ENCODE assay signal across 12 cellular contexts in genomic region chr5:81006955-81007636, GRCh38. TPM values are rescaled to one million over a fixed set of nuclear protein-coding genes. Genes with fewer than 3 reads are reported as not detected.
DNase-seq lines count a peak whose midpoint lies in the region; ATAC-seq and TF ChIP-seq lines count a peak whose summit lies in the region.
"Had no signal": no experiment of that assay in that cellular context is flagged by ENCODE, and none has a peak within 500 bp of the region (broad histone marks: within the 10 kb centered on the region; RNA-seq: fewer than 3 reads in every experiment).

No MANE protein-coding gene starts in this region.

- H3K27ac ChIP-seq in Karpas-422 (ENCODE audit: low read length), result peak overlapping the region; percentile 23; the same call in 1 of the 2 replicates
- H3K27ac ChIP-seq in left lung, result no peak overlapping the region
- no peak overlapping the region for H3K27ac ChIP-seq in OCI-LY7 (ENCODE audit: low read depth, low read length, poor library complexity, severe bottlenecking)

- H3K36me3 ChIP-seq in Karpas-422 (ENCODE audit: insufficient read depth, low read length) (peaks cover 18% of the 10 kb centered on the region; the same call in 1 of the 2 replicates), left lung (no peaks in the 10 kb centered on the region), OCI-LY7 (ENCODE audit: insufficient read depth, low read length) (no peaks in the 10 kb centered on the region)

- H3K36me3 Mint-ChIP-seq in activated naive CD8-positive, alpha-beta T cell, result peaks cover 3% of the 10 kb centered on the region

- no TSS peak for BruUV-seq in OCI-LY7 (replicated peaks; lab: Mats Ljungman, UMichigan)

- TF ChIP-seq CTCF in left lung (IDR thresholded peaks at IDR 0.05) (no peak), OCI-LY7 (conservative IDR thresholded peaks at IDR 0.05; ENCODE audit: low read length) (no peak)

- peaks cover 83% of the 10 kb centered on the region for H3K4me1 Mint-ChIP-seq in activated naive CD8-positive, alpha-beta T cell (ENCODE audit: low read depth)

- H3K4me2 ChIP-seq in Karpas-422 (ENCODE audit: low read depth, low read length, poor library complexity, severe bottlenecking) (no peak overlapping the region), OCI-LY7 (ENCODE audit: low read length) (no peak overlapping the region)

- H3K27ac Mint-ChIP-seq in activated naive CD8-positive, alpha-beta T cell, result peak overlapping the region; percentile 93

- H3K9me3 Mint-ChIP-seq in activated naive CD8-positive, alpha-beta T cell (ENCODE audit: low read depth), result no peaks in the 10 kb centered on the region

- intact Hi-C loops in left lung (cut with DNase I), result no loop called here
- intact Hi-C loops in OCI-LY7 (cut with micrococcal nuclease; ENCODE audit: unreplicated experiment), result no loop called here

- H2AFZ ChIP-seq in Karpas-422 (ENCODE audit: low read length), result no peak overlapping the region
- H2AFZ ChIP-seq in OCI-LY7 (ENCODE audit: low read length), result no peak overlapping the region

- DNase-seq in Karpas-422 (no peak), left lung (no peak), OCI-LY7 (ENCODE audit: low spot score) (no peak), LoVo (ENCODE audit: low spot score) (no peak)
- DNase-seq in activated CD4-positive, alpha-beta T cell treated with anti-CD3 and anti-CD28 coated beads, Interleukin-2, amount 50 U/mL, for 4 hours, result peak; percentile 42 to 50
- DNase-seq in stimulated activated CD8-positive, alpha-beta memory T cell treated with anti-CD3 and anti-CD28 coated beads, Interleukin-4, amount 100 ng/mL, for 48 hours, result peak; percentile 43
- DNase-seq: DMS79 treated with DMSO at 0.1 percent for 48 hours, head of caudate nucleus, NCI-H2171, retina had no signal

- H3K9me3 ChIP-seq in Karpas-422 (ENCODE audit: low read length) (no peaks in the 10 kb centered on the region), left lung (no peaks in the 10 kb centered on the region), OCI-LY7 (ENCODE audit: low read length) (no peaks in the 10 kb centered on the region)

- H3K4me3 ChIP-seq in Karpas-422 (ENCODE audit: low read length), result no peak overlapping the region
- H3K4me3 ChIP-seq in left lung, result no peak overlapping the region
- H3K4me3 ChIP-seq in OCI-LY7 (ENCODE audit: low read depth, low read length, poor library complexity, severe bottlenecking), result no peak overlapping the region

- H3K9ac ChIP-seq in Karpas-422 (ENCODE audit: low read length), result no peak overlapping the region

- CTCF ChIA-PET in OCI-LY7 (lab: Charles Lee; ENCODE audit: unreplicated experiment), result no interaction called here

- ATAC-seq in left lung (no peak), GM21786 (IDR thresholded peaks at IDR 0.05; ENCODE audit: unreplicated experiment) (no peak)

- no peaks in the 10 kb centered on the region for H3K79me2 ChIP-seq in Karpas-422 (ENCODE audit: low read length)
- no peaks in the 10 kb centered on the region for H3K79me2 ChIP-seq in OCI-LY7 (ENCODE audit: insufficient read depth, low read depth, low read length)

- H4K20me1 ChIP-seq in Karpas-422 (ENCODE audit: insufficient read depth, low read depth, low read length) (no peaks in the 10 kb centered on the region), OCI-LY7 (ENCODE audit: insufficient read depth, low read length) (no peaks in the 10 kb centered on the region)

- peak overlapping the region; percentile 84 for H3K4me3 Mint-ChIP-seq in activated naive CD8-positive, alpha-beta T cell

- H3K9me2 ChIP-seq in Karpas-422 (replicated peaks; ENCODE audit: insufficient read depth, low read length), result no peaks in the 10 kb centered on the region
- no peaks in the 10 kb centered on the region for H3K9me2 ChIP-seq in OCI-LY7 (ENCODE audit: insufficient read depth, low read length)

- no peaks in the 10 kb centered on the region for H3K27me3 Mint-ChIP-seq in activated naive CD8-positive, alpha-beta T cell

- no peaks in the 10 kb centered on the region for H3K27me3 ChIP-seq in Karpas-422 (ENCODE audit: low read length)
- H3K27me3 ChIP-seq in left lung, result no peaks in the 10 kb centered on the region

- POLR2A ChIA-PET in OCI-LY7 (lab: Charles Lee), result no interaction called here

- H3K4me1 ChIP-seq in Karpas-422 (ENCODE audit: low read length) (peaks cover 44% of the 10 kb centered on the region), left lung (no peaks in the 10 kb centered on the region), OCI-LY7 (ENCODE audit: insufficient read depth, low read length, poor library complexity, severe bottlenecking) (no peaks in the 10 kb centered on the region)

RNA-seq across cellular contexts. Expression of gene RASGRF2, which starts 46.9 kb away (rescaled TPM):
- 11.1 and 19.4 TPM in 2 replicates for total RNA-seq in Karpas-422 (2014; rRNA removed; shearing (Covaris generic); ENCODE audit: low replicate concordance)
- total RNA-seq in left lung, result 1 to 10 TPM; 7.0 to 7.5 TPM
- total RNA-seq in OCI-LY7 (2014; rRNA removed; shearing (Covaris generic)), result 0.10 and 0.13 TPM in 2 replicates
- 0.06 and 0.52 TPM in 2 replicates for total RNA-seq in OCI-LY7 (2022)

Comparison
In these comparisons a context has a peak if more than half of its experiments do, and no peak if none do; other contexts are left out.
1. DNase-seq: peak in activated CD4-positive, alpha-beta T cell treated with anti-CD3 and anti-CD28 coated beads, Interleukin-2, amount 50 U/mL, for 4 hours (2 of 2) and stimulated activated CD8-positive, alpha-beta memory T cell treated with anti-CD3 and anti-CD28 coated beads, Interleukin-4, amount 100 ng/mL, for 48 hours (single experiment); none in Karpas-422 (single experiment), left lung (0 of 2), OCI-LY7 (single experiment) and LoVo (single experiment).